Comparison of ENCODE assay signal across 1 cellular context in genomic region chr1:205974712-205975111, GRCh38.
TF ChIP-seq lines count a peak whose summit lies in the region.

No MANE protein-coding gene starts in this region.

TF ChIP-seq in K562, 482 proteins besides CTCF, POLR2A, EP300 and RAD21:
- TF ChIP-seq ZKSCAN1 (IDR thresholded peaks at IDR 0.05; ENCODE audit: low read depth, low read length), result no peak
- TF ChIP-seq HLTF (IDR thresholded peaks at IDR 0.05), result 0 out of 2 replicates have a peak, but pooled peaks have one; percentile 35
- TF ChIP-seq LARP7 (IDR thresholded peaks at IDR 0.05), result 0 out of 2 replicates have a peak, but pooled peaks have one; percentile 31
- no peak for TF ChIP-seq ERF (CRISPR knock-in tag; IDR thresholded peaks at IDR 0.05)
- no peak for TF ChIP-seq TARDBP (IDR thresholded peaks at IDR 0.05)
- TF ChIP-seq NR3C1 (CRISPR knock-in tag; IDR thresholded peaks at IDR 0.05), result no peak
- no peak for TF ChIP-seq HNRNPLL (IDR thresholded peaks at IDR 0.05; ENCODE audit: low read depth, low read length, poor library complexity, severe bottlenecking)
- TF ChIP-seq, protein P1, sequence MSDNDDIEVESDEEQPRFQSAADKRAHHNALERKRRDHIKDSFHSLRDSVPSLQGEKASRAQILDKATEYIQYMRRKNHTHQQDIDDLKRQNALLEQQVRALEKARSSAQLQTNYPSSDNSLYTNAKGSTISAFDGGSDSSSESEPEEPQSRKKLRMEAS (CRISPR knock-in tag; IDR thresholded peaks at IDR 0.05), result peak; percentile 26; the same call in 1 of the 2 replicates
- no peak for TF ChIP-seq ZNF347 (CRISPR knock-in tag; IDR thresholded peaks at IDR 0.05; ENCODE audit: low read depth)
- TF ChIP-seq, protein P2, sequence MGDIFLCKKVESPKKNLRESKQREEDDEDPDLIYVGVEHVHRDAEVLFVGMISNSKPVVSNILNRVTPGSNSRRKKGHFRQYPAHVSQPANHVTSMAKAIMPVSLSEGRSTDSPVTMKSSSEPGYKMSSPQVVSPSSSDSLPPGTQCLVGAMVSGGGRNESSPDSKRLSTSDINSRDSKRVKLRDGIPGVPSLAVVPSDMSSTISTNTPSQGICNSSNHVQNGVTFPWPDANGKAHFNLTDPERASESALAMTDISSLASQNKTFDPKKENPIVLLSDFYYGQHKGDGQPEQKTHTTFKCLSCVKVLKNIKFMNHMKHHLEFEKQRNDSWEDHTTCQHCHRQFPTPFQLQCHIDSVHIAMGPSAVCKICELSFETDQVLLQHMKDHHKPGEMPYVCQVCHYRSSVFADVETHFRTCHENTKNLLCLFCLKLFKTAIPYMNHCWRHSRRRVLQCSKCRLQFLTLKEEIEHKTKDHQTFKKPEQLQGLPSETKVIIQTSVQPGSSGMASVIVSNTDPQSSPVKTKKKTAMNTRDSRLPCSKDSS (IDR thresholded peaks at IDR 0.05; ENCODE audit: low read depth, partially characterized antibody), result no peak
- no peak for TF ChIP-seq ZNF12 (CRISPR knock-in tag; IDR thresholded peaks at IDR 0.05)
- TF ChIP-seq, protein P3, sequence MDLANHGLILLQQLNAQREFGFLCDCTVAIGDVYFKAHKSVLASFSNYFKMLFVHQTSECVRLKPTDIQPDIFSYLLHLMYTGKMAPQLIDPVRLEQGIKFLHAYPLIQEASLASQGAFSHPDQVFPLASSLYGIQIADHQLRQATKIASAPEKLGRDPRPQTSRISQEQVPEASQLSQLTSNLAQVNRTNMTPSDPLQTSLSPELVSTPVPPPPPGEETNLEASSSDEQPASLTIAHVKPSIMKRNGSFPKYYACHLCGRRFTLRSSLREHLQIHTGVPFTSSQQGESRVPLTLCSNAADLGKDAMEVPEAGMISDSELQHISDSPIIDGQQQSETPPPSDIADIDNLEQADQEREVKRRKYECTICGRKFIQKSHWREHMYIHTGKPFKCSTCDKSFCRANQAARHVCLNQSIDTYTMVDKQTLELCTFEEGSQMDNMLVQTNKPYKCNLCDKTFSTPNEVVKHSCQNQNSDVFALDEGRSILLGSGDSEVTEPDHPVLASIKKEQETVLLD (IDR thresholded peaks at IDR 0.05), result no peak
- TF ChIP-seq FOSL1 (tag; conservative IDR thresholded peaks at IDR 0.05), result no peak
- no peak for TF ChIP-seq HIVEP1 (CRISPR knock-in tag; IDR thresholded peaks at IDR 0.05)
- no peak for TF ChIP-seq GATAD2A (IDR thresholded peaks at IDR 0.05)
- peak; percentile 29 for TF ChIP-seq PHF20 (IDR thresholded peaks at IDR 0.05; ENCODE audit: partially characterized antibody)
- TF ChIP-seq, protein P4, sequence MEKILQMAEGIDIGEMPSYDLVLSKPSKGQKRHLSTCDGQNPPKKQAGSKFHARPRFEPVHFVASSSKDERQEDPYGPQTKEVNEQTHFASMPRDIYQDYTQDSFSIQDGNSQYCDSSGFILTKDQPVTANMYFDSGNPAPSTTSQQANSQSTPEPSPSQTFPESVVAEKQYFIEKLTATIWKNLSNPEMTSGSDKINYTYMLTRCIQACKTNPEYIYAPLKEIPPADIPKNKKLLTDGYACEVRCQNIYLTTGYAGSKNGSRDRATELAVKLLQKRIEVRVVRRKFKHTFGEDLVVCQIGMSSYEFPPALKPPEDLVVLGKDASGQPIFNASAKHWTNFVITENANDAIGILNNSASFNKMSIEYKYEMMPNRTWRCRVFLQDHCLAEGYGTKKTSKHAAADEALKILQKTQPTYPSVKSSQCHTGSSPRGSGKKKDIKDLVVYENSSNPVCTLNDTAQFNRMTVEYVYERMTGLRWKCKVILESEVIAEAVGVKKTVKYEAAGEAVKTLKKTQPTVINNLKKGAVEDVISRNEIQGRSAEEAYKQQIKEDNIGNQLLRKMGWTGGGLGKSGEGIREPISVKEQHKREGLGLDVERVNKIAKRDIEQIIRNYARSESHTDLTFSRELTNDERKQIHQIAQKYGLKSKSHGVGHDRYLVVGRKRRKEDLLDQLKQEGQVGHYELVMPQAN (IDR thresholded peaks at IDR 0.05; ENCODE audit: borderline replicate concordance), result 0 out of 2 replicates have a peak, but pooled peaks have one; percentile 40
- no peak for TF ChIP-seq ZNF445 (CRISPR knock-in tag; IDR thresholded peaks at IDR 0.05; ENCODE audit: low read depth)
- TF ChIP-seq TSC22D4 (tag; IDR thresholded peaks at IDR 0.05), result 0 out of 2 replicates have a peak, but pooled peaks have one; percentile 7
- TF ChIP-seq BCLAF1 (IDR thresholded peaks at IDR 0.05; ENCODE audit: borderline replicate concordance in 1 of 2, control insufficient read depth in 1 of 2, low read depth in 2 of 2, low read length in 1 of 2), result no peak
- peak; percentile 34; the same call in 1 of the 2 replicates for TF ChIP-seq PHB2 (IDR thresholded peaks at IDR 0.05; ENCODE audit: low read depth)
